8 cellular contexts compared by ENCODE assay signal in the genomic region with DNA sequence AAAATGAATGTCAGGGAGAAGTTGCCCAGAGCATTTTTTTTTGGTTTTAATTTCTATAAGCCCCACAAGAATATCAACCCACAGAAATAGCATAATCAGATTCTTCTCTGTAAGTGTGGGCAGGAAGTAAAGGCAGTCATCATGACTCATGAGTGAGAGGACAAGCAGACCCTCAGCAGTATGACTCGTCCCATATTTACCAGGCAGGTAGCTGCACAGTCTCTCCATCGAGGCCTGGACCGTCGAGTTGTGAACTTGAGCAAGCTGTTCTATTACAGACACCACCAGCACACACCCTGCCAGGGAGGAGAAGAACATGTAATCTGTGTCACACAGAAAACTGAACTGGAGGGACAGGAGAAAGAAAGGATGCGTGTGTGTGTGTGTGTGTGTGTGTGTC. TPM values are rescaled to one million over a fixed set of nuclear protein-coding genes. Genes with fewer than 3 reads are reported as not detected.
A peak's percentile ranks its signal among the peaks of the same experiment; 100 is the strongest.
DNase-seq lines count a peak whose midpoint lies in the region; ATAC-seq and TF ChIP-seq lines count a peak whose summit lies in the region.

No MANE protein-coding gene starts in this region.

- H3K4me3 Mint-ChIP-seq in Calu3 (ENCODE audit: low read depth, unreplicated experiment) = no peak overlapping the region

- DNase-seq in Calu3 = peak; percentile 28
- peak; percentile 21 for DNase-seq in activated naive CD8-positive, alpha-beta T cell treated with anti-CD3 and anti-CD28 coated beads, Interleukin-2, amount 50 U/mL, for 16 hours (ENCODE audit: low read depth, low spot score)
- peak; percentile 78 for DNase-seq in renal cortical epithelial cell (ENCODE audit: low read depth)
- no peak for DNase-seq in NCI-H1092 treated with DMSO at 0.1 percent for 48 hours (lab: John Stamatoyannopoulos, UW)
- no peak for DNase-seq in SKM-1 (lab: John Stamatoyannopoulos, UW; ENCODE audit: unreplicated experiment)
- DNase-seq in NCI-H146 treated with DMSO at 0.1 percent for 48 hours (lab: John Stamatoyannopoulos, UW; ENCODE audit: unreplicated experiment) = no peak

- H3K36me3 Mint-ChIP-seq in Calu3 (ENCODE audit: insufficient read depth, unreplicated experiment) = no peaks in the 10 kb centered on the region

- no peak for TF ChIP-seq CTCF in Calu3 (IDR thresholded peaks at IDR 0.05; ENCODE audit: unreplicated experiment)

- CTCF ChIA-PET in Calu3 (lab: Charles Lee) = interaction anchor here (0.8 kb wide), 1 partner anchor 496 kb away, joined by 3 read pairs; no protein-coding TSS in a partner anchor

- no TSS peak for BruUV-seq in Calu3 (replicated peaks; lab: Mats Ljungman, UMichigan)

- H3K27ac Mint-ChIP-seq in Calu3 (ENCODE audit: unreplicated experiment) = peak overlapping the region; percentile 7

- H3K4me1 Mint-ChIP-seq in Calu3 (ENCODE audit: low read depth, unreplicated experiment) = peaks cover 18% of the 10 kb centered on the region

- intact Hi-C loops in Calu3 (cut with micrococcal nuclease; ENCODE audit: unreplicated experiment) = loop anchor here (10.0 kb wide), 1 partner anchor 108 kb away; no protein-coding TSS in a partner anchor

- H3K27me3 Mint-ChIP-seq in Calu3 (ENCODE audit: unreplicated experiment) = no peaks in the 10 kb centered on the region

- no peaks in the 10 kb centered on the region for H3K9me3 Mint-ChIP-seq in Calu3 (ENCODE audit: low read depth, unreplicated experiment)

- no peak for ATAC-seq in SK-N-SH treated with all-trans-retinoic acid at 6 μM for 48 hours
- no peak for ATAC-seq in GM19328 (IDR thresholded peaks at IDR 0.05; ENCODE audit: unreplicated experiment)

TF ChIP-seq in SK-N-SH treated with all-trans-retinoic acid at 6 μM for 48 hours, 23 proteins besides CTCF, POLR2A, EP300 and RAD21:
- TF ChIP-seq, protein P1, sequence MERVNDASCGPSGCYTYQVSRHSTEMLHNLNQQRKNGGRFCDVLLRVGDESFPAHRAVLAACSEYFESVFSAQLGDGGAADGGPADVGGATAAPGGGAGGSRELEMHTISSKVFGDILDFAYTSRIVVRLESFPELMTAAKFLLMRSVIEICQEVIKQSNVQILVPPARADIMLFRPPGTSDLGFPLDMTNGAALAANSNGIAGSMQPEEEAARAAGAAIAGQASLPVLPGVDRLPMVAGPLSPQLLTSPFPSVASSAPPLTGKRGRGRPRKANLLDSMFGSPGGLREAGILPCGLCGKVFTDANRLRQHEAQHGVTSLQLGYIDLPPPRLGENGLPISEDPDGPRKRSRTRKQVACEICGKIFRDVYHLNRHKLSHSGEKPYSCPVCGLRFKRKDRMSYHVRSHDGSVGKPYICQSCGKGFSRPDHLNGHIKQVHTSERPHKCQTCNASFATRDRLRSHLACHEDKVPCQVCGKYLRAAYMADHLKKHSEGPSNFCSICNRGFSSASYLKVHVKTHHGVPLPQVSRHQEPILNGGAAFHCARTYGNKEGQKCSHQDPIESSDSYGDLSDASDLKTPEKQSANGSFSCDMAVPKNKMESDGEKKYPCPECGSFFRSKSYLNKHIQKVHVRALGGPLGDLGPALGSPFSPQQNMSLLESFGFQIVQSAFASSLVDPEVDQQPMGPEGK (CRISPR knock-in tag; IDR thresholded peaks at IDR 0.05; ENCODE audit: borderline replicate concordance) = no peak
- TF ChIP-seq ARNTL (CRISPR knock-in tag; IDR thresholded peaks at IDR 0.05; ENCODE audit: borderline replicate concordance, low read depth) (no peak), ZNF8 (CRISPR knock-in tag; IDR thresholded peaks at IDR 0.05) (no peak), ISL1 (CRISPR knock-in tag; IDR thresholded peaks at IDR 0.05) (0 out of 2 replicates have a peak, but pooled peaks have one; percentile 6)
TF ChIP-seq in SK-N-SH treated with all-trans-retinoic acid at 6 μM for 48 hours: peak in this region for 1.

RNA-seq across cellular contexts. Expression of a gene that starts 37.8 kb away (rescaled TPM):
- total RNA-seq in Calu3 (2022) (not detected in 2 replicates), renal cortical epithelial cell (1.2 and 1.9 TPM in 2 replicates)

Comparison
In these comparisons a context has a peak if more than half of its experiments do, and no peak if none do; other contexts are left out.
1. DNase-seq: peak in Calu3 (single experiment), activated naive CD8-positive, alpha-beta T cell treated with anti-CD3 and anti-CD28 coated beads, Interleukin-2, amount 50 U/mL, for 16 hours (single experiment) and renal cortical epithelial cell (single experiment); none in NCI-H1092 treated with DMSO at 0.1 percent for 48 hours (single experiment), SKM-1 (single experiment) and NCI-H146 treated with DMSO at 0.1 percent for 48 hours (single experiment).